ENCODE assay signal across 8 cellular contexts in genomic region chr18:8610442-8610801, GRCh38. TPM values are rescaled to one million over a fixed set of nuclear protein-coding genes. Genes with fewer than 3 reads are reported as not detected.
DNase-seq lines count a peak whose midpoint lies in the region; ATAC-seq and TF ChIP-seq lines count a peak whose summit lies in the region.

No MANE protein-coding gene starts in this region.

- peak; percentile 68 for DNase-seq in activated effector memory CD4-positive, alpha-beta T cell treated with anti-CD3 and anti-CD28 coated beads, Interleukin-2, amount 50 U/mL, for 16 hours
- DNase-seq in activated effector memory CD4-positive, alpha-beta T cell treated with Interleukin-2 at 50 U/mL for 16 hours, result no peak
- peak; percentile 38 for DNase-seq in WERI-Rb-1
- DNase-seq in foreskin keratinocyte, result peak in 1 of 2 donors; percentile 21

- H3K9ac ChIP-seq in rectal smooth muscle tissue (ENCODE audit: low read length), result peak overlapping the region; percentile 51

- H3K4me3 ChIP-seq in WERI-Rb-1 (ENCODE audit: low read depth, low read length) (peak overlapping the region; percentile 97), rectal smooth muscle tissue (ENCODE audit: low read length) (peak overlapping the region; percentile 83)

- H3K36me3 ChIP-seq in WERI-Rb-1 (peaks cover 17% of the 10 kb centered on the region), rectal smooth muscle tissue (ENCODE audit: control insufficient read depth, insufficient read depth, low read length) (no peaks in the 10 kb centered on the region)

- no peaks in the 10 kb centered on the region for H3K9me3 ChIP-seq in WERI-Rb-1 (ENCODE audit: severe bottlenecking)

- peak overlapping the region; percentile 77; the same call in 1 of the 2 replicates for H3K27ac ChIP-seq in WERI-Rb-1
- H3K27ac ChIP-seq in foreskin keratinocyte, result peak overlapping the region; percentile 47
- H3K27ac ChIP-seq in rectal smooth muscle tissue (ENCODE audit: low read depth, low read length), result peak overlapping the region; percentile 43

- H3K4me1 ChIP-seq in foreskin keratinocyte (peaks cover 21% of the 10 kb centered on the region), rectal smooth muscle tissue (ENCODE audit: control insufficient read depth, insufficient read depth, low read length) (peaks cover 21% of the 10 kb centered on the region)

- ATAC-seq in foreskin keratinocyte (no peak), GM18868 (IDR thresholded peaks at IDR 0.05; ENCODE audit: unreplicated experiment) (no peak), GM19397 (IDR thresholded peaks at IDR 0.05; ENCODE audit: unreplicated experiment) (no peak), HG02798 (IDR thresholded peaks at IDR 0.05; ENCODE audit: poor library complexity, unreplicated experiment) (no peak)

- H3K27me3 ChIP-seq in WERI-Rb-1 (ENCODE audit: insufficient read depth, low read depth, severe bottlenecking) (no peaks in the 10 kb centered on the region), foreskin keratinocyte (no peaks in the 10 kb centered on the region), rectal smooth muscle tissue (ENCODE audit: control insufficient read depth, insufficient read depth, low read length) (no peaks in the 10 kb centered on the region)

- TF ChIP-seq CTCF in WERI-Rb-1 (IDR thresholded peaks at IDR 0.05; ENCODE audit: low read depth, low read length) (no peak), foreskin keratinocyte (conservative IDR thresholded peaks at IDR 0.05) (no peak)

RNA-seq across cellular contexts. Expression of gene RAB12, which starts 1.2 kb away (rescaled TPM):
- total RNA-seq in foreskin keratinocyte, result 43.5 and 45.4 TPM in 2 replicates
- 21.0 and 27.2 TPM in 2 replicates for polyA plus RNA-seq in foreskin keratinocyte
